ENCODE assay signal across 19 cellular contexts in the genomic region with DNA sequence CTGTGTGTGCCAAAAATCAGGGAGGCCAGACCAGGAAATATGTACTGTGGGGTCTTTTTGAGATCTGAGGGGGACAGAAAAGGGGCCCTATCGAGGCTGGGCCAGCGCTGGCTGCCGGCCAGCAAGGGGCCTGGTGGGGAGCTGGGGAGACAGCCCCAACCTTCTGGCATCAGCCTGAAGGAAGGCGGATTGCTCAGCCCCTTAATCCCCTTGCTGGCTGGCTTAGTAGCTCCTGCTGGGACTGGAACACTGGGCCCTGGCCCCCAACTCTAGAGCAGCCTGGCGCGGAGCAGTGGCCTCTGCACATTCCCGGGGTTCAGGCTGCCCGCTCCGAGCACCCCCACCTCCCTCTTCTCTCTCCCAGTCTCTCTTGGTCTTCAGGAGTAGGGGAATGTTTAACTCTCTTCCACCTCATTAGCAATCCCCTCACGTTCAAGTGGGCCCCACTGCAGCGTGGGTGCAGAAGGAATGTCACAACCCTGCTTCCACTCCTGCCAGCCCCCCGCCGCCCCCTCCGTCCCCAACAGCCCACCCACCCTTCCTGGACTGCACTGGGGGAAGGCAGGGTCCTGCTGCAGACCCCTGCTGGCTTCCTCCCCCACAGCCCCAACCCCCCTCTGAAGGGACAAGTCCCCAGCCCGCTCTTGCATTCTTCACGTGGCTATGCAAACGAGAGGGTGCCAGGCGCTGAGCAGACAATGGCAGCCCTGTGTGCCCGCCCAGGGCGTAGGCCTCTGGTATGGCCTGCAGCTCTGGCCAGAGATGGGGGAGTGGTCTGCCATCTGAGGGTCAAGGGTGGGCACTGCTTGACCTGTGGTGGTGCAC. TPM values are rescaled to one million over a fixed set of nuclear protein-coding genes. Genes with fewer than 3 reads are reported as not detected.
A peak's percentile ranks its signal among the peaks of the same experiment; 100 is the strongest.
DNase-seq lines count a peak whose midpoint lies in the region; ATAC-seq and TF ChIP-seq lines count a peak whose summit lies in the region.
"Had no signal": no experiment of that assay in that cellular context is flagged by ENCODE, and none has a peak within 500 bp of the region (broad histone marks: within the 10 kb centered on the region; RNA-seq: fewer than 3 reads in every experiment).

No MANE protein-coding gene starts in this region.

- H3K27ac ChIP-seq in H9 (ENCODE audit: insufficient read length, low read depth, low read length) = no peak overlapping the region
- H3K27ac ChIP-seq in neuronal stem cell (replicated peaks; ENCODE audit: low read length) = no peak overlapping the region
- no peak overlapping the region for H3K27ac ChIP-seq in gastroesophageal sphincter
- H3K27ac ChIP-seq: adrenal gland, gastrocnemius medialis had no signal

- no peak overlapping the region for H4K91ac ChIP-seq in H9 (ENCODE audit: insufficient read length, low read depth, low read length)
- H4K91ac ChIP-seq in neuronal stem cell (ENCODE audit: low read depth, low read length, poor library complexity) = no peak overlapping the region

- no peak overlapping the region for H3K56ac ChIP-seq in H9 (ENCODE audit: insufficient read length, low read depth, low read length)

- no peak overlapping the region for H2BK20ac ChIP-seq in H9 (ENCODE audit: low read depth, low read length, poor library complexity, severe bottlenecking)

- H2AK5ac ChIP-seq in H9 (ENCODE audit: insufficient read length, low read length) = no peak overlapping the region
- peak overlapping the region; percentile 42 for H2AK5ac ChIP-seq in neuronal stem cell (ENCODE audit: low read depth, low read length)

- peak overlapping the region; percentile 21 to 89 (median 87); a peak in 4 of 7 replicates for H3K27ac Mint-ChIP-seq in H9
- H3K27ac Mint-ChIP-seq: activated CD4-positive, alpha-beta memory T cell treated with anti-CD3 and anti-CD28 coated beads, Interleukin-2, amount 10 ng/mL, durations not matched to agents 7 days and 5 days had no signal

- no peak overlapping the region for H2BK5ac ChIP-seq in H9 (ENCODE audit: insufficient read length, low read length)
- H2BK5ac ChIP-seq in neuronal stem cell (ENCODE audit: low read length) = no peak overlapping the region

- peaks cover 0 to 6% (median 5%) of the 10 kb centered on the region in 3 experiments; a peak in 4 of 7 replicates for H3K36me3 Mint-ChIP-seq in H9 (ENCODE audit: insufficient read depth in 1 of 3, low read depth in 3 of 3)

- H3K4me3 ChIP-seq in neuronal stem cell (ENCODE audit: low read length in 2 of 2) (no peak overlapping the region), gastroesophageal sphincter (no peak overlapping the region)
- H3K4me3 ChIP-seq: adrenal gland, gastrocnemius medialis had no signal

- TF ChIP-seq EP300 in gastroesophageal sphincter (IDR thresholded peaks at IDR 0.05) = no peak

- H3K23ac ChIP-seq in H9 (ENCODE audit: insufficient read length, low read depth, low read length) (no peak overlapping the region), neuronal stem cell (ENCODE audit: low read depth, low read length, poor library complexity) (peak overlapping the region; percentile 57)

- H3K79me1 ChIP-seq in H9 (ENCODE audit: insufficient read depth, low read depth, low read length, poor library complexity, severe bottlenecking) (no peaks in the 10 kb centered on the region), neuronal stem cell (ENCODE audit: low read depth, low read length) (no peaks in the 10 kb centered on the region)

- H3K27me3 ChIP-seq in H9 (ENCODE audit: insufficient read depth, low read length) (no peaks in the 10 kb centered on the region), neuronal stem cell (ENCODE audit: control insufficient read depth in 3 of 3, insufficient read depth in 3 of 3, low read depth in 1 of 3, low read length in 3 of 3) (no peaks in the 10 kb centered on the region), gastroesophageal sphincter (no peaks in the 10 kb centered on the region)
- H3K27me3 ChIP-seq: adrenal gland, gastrocnemius medialis had no signal

- H2BK12ac ChIP-seq in H9 (ENCODE audit: insufficient read length, low read depth, low read length) = no peak overlapping the region
- peak overlapping the region; percentile 69 for H2BK12ac ChIP-seq in neuronal stem cell (ENCODE audit: low read length)

- no peak for ATAC-seq in GM21717 (IDR thresholded peaks at IDR 0.05; ENCODE audit: unreplicated experiment)
- ATAC-seq in gastroesophageal sphincter = no peak
- ATAC-seq: gastrocnemius medialis had no signal

- peaks cover 43 to 51% of the 10 kb centered on the region in 2 experiments for H3K4me1 Mint-ChIP-seq in H9

- H3K4ac ChIP-seq in H9 (ENCODE audit: low read depth, low read length) (no peak overlapping the region), neuronal stem cell (ENCODE audit: low read length) (peak overlapping the region; percentile 32)

- WGBS in H9 (ENCODE audit: extremely low coverage, insufficient read length, low lambda C conversion rate) = no CpG with 5 or more reads among the region's 20 CpGs
- no CpG with 5 or more reads among the region's 20 CpGs for WGBS in neuronal stem cell (ENCODE audit: extremely low coverage in 2 of 2, insufficient read length in 2 of 2, insufficient replicate concordance in 1 of 2), 2 donors
- 61% methylated on average over 8 of the region's 20 CpGs; no CpG with 5 or more reads in 1 of the 2 donors for WGBS in gastroesophageal sphincter (ENCODE audit: low coverage in 1 of 2), 2 donors

- peak overlapping the region; percentile 39; the same call in 1 of the 2 replicates for H3K14ac ChIP-seq in H9 (ENCODE audit: insufficient read depth, low read length)
- no peak overlapping the region for H3K14ac ChIP-seq in neuronal stem cell (ENCODE audit: low read length)

- H3K23me2 ChIP-seq in H9 (ENCODE audit: insufficient read length, low read depth, low read length, poor library complexity, severe bottlenecking) = no peaks in the 10 kb centered on the region

- H4K5ac ChIP-seq in H9 (ENCODE audit: insufficient read length, low read depth, low read length) = peak overlapping the region; percentile 53

- DNase-seq in H9 = peak; percentile 84
- DNase-seq in ecto neural progenitor cell (ENCODE audit: low spot score) = peak; percentile 75
- DNase-seq in neuronal stem cell (ENCODE audit: low spot score) = no peak
- no peak for DNase-seq in HT-29 (ENCODE audit: low spot score)
- DNase-seq: activated CD4-positive, alpha-beta memory T cell treated with anti-CD3 and anti-CD28 coated beads, Interleukin-2, amount 10 ng/mL, durations not matched to agents 7 days and 5 days; Calu3; gastrocnemius medialis; NCI-H1694 treated with DMSO at 0.1 percent for 48 hours; NCI-H446; stimulated activated naive CD4-positive, alpha-beta T cell treated with Interleukin-2 at 50 U/mL for 16 hours had no signal

- no peaks in the 10 kb centered on the region for H3K9me3 Mint-ChIP-seq in H9
- H3K9me3 Mint-ChIP-seq: activated CD4-positive, alpha-beta memory T cell treated with anti-CD3 and anti-CD28 coated beads, Interleukin-2, amount 10 ng/mL, durations not matched to agents 7 days and 5 days had no signal

- peak overlapping the region; percentile 42 to 47; a peak in 4 of 5 replicates for H3K4me3 Mint-ChIP-seq in H9
- H3K4me3 Mint-ChIP-seq: activated CD4-positive, alpha-beta memory T cell treated with anti-CD3 and anti-CD28 coated beads, Interleukin-2, amount 10 ng/mL, durations not matched to agents 7 days and 5 days had no signal

- no peak overlapping the region for H3K4me2 ChIP-seq in H9 (ENCODE audit: insufficient read depth, insufficient read length, low read length)
- H3K4me2 ChIP-seq in neuronal stem cell (ENCODE audit: insufficient read depth, low read length, poor library complexity, severe bottlenecking) = no peak overlapping the region

- no peaks in the 10 kb centered on the region; the same call in 1 of the 2 replicates for H3K4me1 ChIP-seq in H9 (ENCODE audit: insufficient read depth, low read length)
- H3K4me1 ChIP-seq in neuronal stem cell (ENCODE audit: control insufficient read depth in 2 of 2, insufficient read depth in 1 of 2, low read depth in 1 of 2, low read length in 2 of 2) = peaks cover 15 to 20% of the 10 kb centered on the region in 2 donors
- no peaks in the 10 kb centered on the region for H3K4me1 ChIP-seq in gastroesophageal sphincter
- H3K4me1 ChIP-seq: adrenal gland, gastrocnemius medialis had no signal

- no peak for TF ChIP-seq POLR2A in gastroesophageal sphincter (IDR thresholded peaks at IDR 0.05)

- H2AFZ ChIP-seq in H9 (ENCODE audit: low read length) (no peak overlapping the region), neuronal stem cell (ENCODE audit: low read length) (peak overlapping the region; percentile 79)

- H3K79me2 ChIP-seq in H9 (ENCODE audit: insufficient read depth, low read length) = no peaks in the 10 kb centered on the region

- H3K9ac ChIP-seq in H9 (ENCODE audit: extremely low read depth, insufficient read length, low read length) (no peak overlapping the region), neuronal stem cell (ENCODE audit: low read depth, low read length, poor library complexity) (no peak overlapping the region)

- peak overlapping the region; percentile 56 for H3K18ac ChIP-seq in H9 (ENCODE audit: insufficient read length, low read depth, low read length)
- H3K18ac ChIP-seq in neuronal stem cell (ENCODE audit: low read length) = peak overlapping the region; percentile 87

- no peak for TF ChIP-seq CTCF in H9 (conservative IDR thresholded peaks at IDR 0.05)
- TF ChIP-seq CTCF in gastroesophageal sphincter (IDR thresholded peaks at IDR 0.05) = no peak

- H2BK120ac ChIP-seq in H9 (ENCODE audit: low read depth, low read length, poor library complexity, severe bottlenecking) (no peak overlapping the region), neuronal stem cell (ENCODE audit: low read depth, low read length) (peak overlapping the region; percentile 33)

- no peak overlapping the region for H3T11ph ChIP-seq in H9 (ENCODE audit: low read length)

- H3K36me3 ChIP-seq in neuronal stem cell (replicated peaks in 1 of 2; ENCODE audit: control insufficient read depth in 2 of 2, insufficient read depth in 2 of 2, low read length in 2 of 2) (peaks cover 8 to 9% of the 10 kb centered on the region in 2 donors), gastroesophageal sphincter (peaks cover 0 to 4% of the 10 kb centered on the region in 2 donors)

- H2BK15ac ChIP-seq in H9 (ENCODE audit: low read depth, low read length) (no peak overlapping the region), neuronal stem cell (ENCODE audit: low read length) (peak overlapping the region; percentile 69)

- H4K8ac ChIP-seq in H9 (replicated peaks; ENCODE audit: insufficient read length, low read depth, low read length) = no peak overlapping the region
- H4K8ac ChIP-seq in neuronal stem cell (ENCODE audit: low read depth, low read length) = no peak overlapping the region

- H3K9me3 ChIP-seq in H9 (ENCODE audit: control insufficient read depth, low read depth, low read length) = no peaks in the 10 kb centered on the region
- H3K9me3 ChIP-seq in neuronal stem cell (replicated peaks in 1 of 2; ENCODE audit: control insufficient read depth in 2 of 2, insufficient read depth in 1 of 2, low read depth in 1 of 2, low read length in 2 of 2) = no peaks in the 10 kb centered on the region
- no peaks in the 10 kb centered on the region for H3K9me3 ChIP-seq in gastroesophageal sphincter
- H3K9me3 ChIP-seq: adrenal gland, gastrocnemius medialis had no signal

- H4K20me1 ChIP-seq in H9 (ENCODE audit: control insufficient read depth, insufficient read depth, insufficient read length) = no peaks in the 10 kb centered on the region

- no peaks in the 10 kb centered on the region; the same call in none of the 2 replicates for H3K27me3 Mint-ChIP-seq in H9 (ENCODE audit: low read depth)
- H3K27me3 Mint-ChIP-seq: activated CD4-positive, alpha-beta memory T cell treated with anti-CD3 and anti-CD28 coated beads, Interleukin-2, amount 10 ng/mL, durations not matched to agents 7 days and 5 days had no signal

RNA-seq across cellular contexts. Expression of a gene that starts 0.9 kb away (rescaled TPM):
- total RNA-seq in H9 (2021) (11.1 and 12.5 TPM in 2 replicates), gastroesophageal sphincter (1 to 10 TPM in 1 of 4 donors, not detected in 3; 1.5 TPM)
- 2.4 TPM for polyA plus RNA-seq in neuronal stem cell (2013, experiment 1 of 2)
- polyA plus RNA-seq in neuronal stem cell (2013, experiment 2 of 2) = 2.7 TPM
- not detected in 2 replicates for total RNA-seq in HT-29 (2014; rRNA removed; shearing (Covaris generic))
- total RNA-seq: activated CD4-positive, alpha-beta memory T cell treated with anti-CD3 and anti-CD28 coated beads, Interleukin-2, amount 10 ng/mL, durations not matched to agents 7 days and 5 days; Calu3; cerebellum; endothelial cell of umbilical vein; omental fat pad; SK-MEL-5; ureter had no signal
- polyA plus RNA-seq: endothelial cell of umbilical vein, keratinocyte had no signal

RNA-seq across cellular contexts. Expression of a gene that starts 25.9 kb away (rescaled TPM):
- total RNA-seq in H9 (2021) (43.3 and 47.1 TPM in 2 replicates), gastroesophageal sphincter (10 to 100 TPM; 21.7 to 27.4 (median 23.0) TPM)
- 50.7 TPM for polyA plus RNA-seq in neuronal stem cell (2013, experiment 1 of 2)
- 49.2 TPM for polyA plus RNA-seq in neuronal stem cell (2013, experiment 2 of 2)
- 19.1 TPM in 2 replicates for total RNA-seq in HT-29 (2014; rRNA removed; shearing (Covaris generic))

RNA-seq across cellular contexts. Expression of a gene that starts 26.1 kb away (rescaled TPM):
- total RNA-seq in H9 (2021) = 6.1 and 7.7 TPM in 2 replicates
- polyA plus RNA-seq in neuronal stem cell (2013, experiment 1 of 2) = 3.3 TPM
- 3.4 TPM for polyA plus RNA-seq in neuronal stem cell (2013, experiment 2 of 2)
- 2.0 and 3.1 TPM in 2 replicates for total RNA-seq in HT-29 (2014; rRNA removed; shearing (Covaris generic))
- total RNA-seq in gastroesophageal sphincter = 1 to 10 TPM; 4.0 to 8.8 (median 8.0) TPM

RNA-seq across cellular contexts. Expression of a gene that starts 43.8 kb away (rescaled TPM):
- total RNA-seq in H9 (2021) (0.17 and 0.44 TPM in 2 replicates), gastroesophageal sphincter (under 1 TPM in 1 of 4 donors, not detected in 3; 0.12 TPM)
- 1.2 TPM for polyA plus RNA-seq in neuronal stem cell (2013, experiment 1 of 2)
- polyA plus RNA-seq in neuronal stem cell (2013, experiment 2 of 2) = 1.2 TPM
- 0.03 TPM in 1 of 2 replicates, not detected in the other for total RNA-seq in HT-29 (2014; rRNA removed; shearing (Covaris generic))
- total RNA-seq: activated CD4-positive, alpha-beta memory T cell treated with anti-CD3 and anti-CD28 coated beads, Interleukin-2, amount 10 ng/mL, durations not matched to agents 7 days and 5 days; endothelial cell of umbilical vein; SK-MEL-5 had no signal

RNA-seq across cellular contexts. Expression of a gene that starts 58.8 kb away (rescaled TPM):
- 1,019 and 1,029 TPM in 2 replicates for total RNA-seq in H9 (2021)
- polyA plus RNA-seq in neuronal stem cell (2013, experiment 1 of 2) = 1,990 TPM
- 1,985 TPM for polyA plus RNA-seq in neuronal stem cell (2013, experiment 2 of 2)
- 900 and 1,047 TPM in 2 replicates for total RNA-seq in HT-29 (2014; rRNA removed; shearing (Covaris generic))
- 100 to 1,000 TPM; 625 to 985 (median 777) TPM for total RNA-seq in gastroesophageal sphincter

Comparison
In these comparisons a context has a peak if more than half of its experiments do, and no peak if none do; other contexts are left out.
1. DNase-seq: peak in H9 (single experiment) and ecto neural progenitor cell (single experiment); none in neuronal stem cell (single experiment) and HT-29 (single experiment).